1 cellular context compared by ENCODE assay signal in the genomic region with DNA sequence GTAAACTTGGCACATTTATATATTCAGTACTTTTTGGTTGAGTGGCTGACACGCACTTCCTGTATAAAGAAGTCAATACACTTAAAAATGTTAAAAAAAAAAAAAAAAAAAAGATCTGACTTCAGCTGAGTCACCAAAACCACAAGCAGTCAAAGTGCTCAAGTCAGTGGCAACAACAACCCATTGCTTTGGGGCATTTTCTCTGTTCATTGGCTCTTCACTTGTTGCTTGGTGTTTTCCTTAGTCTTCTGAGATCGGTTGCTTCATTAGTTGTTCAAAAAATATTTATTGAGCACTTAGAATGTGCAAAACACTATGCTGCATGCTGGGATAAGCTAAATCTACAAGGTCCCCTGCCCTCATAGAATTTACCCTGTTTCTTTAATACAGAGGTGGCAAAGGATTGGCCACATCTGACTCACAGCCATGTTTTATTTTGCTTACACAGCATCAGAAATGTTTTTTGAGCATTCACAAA.
TF ChIP-seq lines count a peak whose summit lies in the region.

No MANE protein-coding gene starts in this region.

TF ChIP-seq in K562, 482 proteins besides CTCF, POLR2A, EP300 and RAD21 (continued from another document and continues in another):
- TF ChIP-seq CHD7 (IDR thresholded peaks at IDR 0.05; ENCODE audit: low read depth, low read length): no peak
- TF ChIP-seq RREB1 (CRISPR knock-in tag; IDR thresholded peaks at IDR 0.05): no peak
- no peak for TF ChIP-seq ZNF764 (CRISPR knock-in tag; IDR thresholded peaks at IDR 0.05; ENCODE audit: low read depth)
- TF ChIP-seq ZFPM2 (CRISPR knock-in tag; IDR thresholded peaks at IDR 0.05): no peak
- TF ChIP-seq ZNF3 (CRISPR knock-in tag; IDR thresholded peaks at IDR 0.05): no peak
- TF ChIP-seq ZSCAN29 (IDR thresholded peaks at IDR 0.05): no peak
- TF ChIP-seq ZNF696 (CRISPR knock-in tag; conservative IDR thresholded peaks at IDR 0.05): no peak
- no peak for TF ChIP-seq TBP (optimal IDR thresholded peaks at IDR 0.05; ENCODE audit: low read depth, low read length)
- TF ChIP-seq, protein P1, sequence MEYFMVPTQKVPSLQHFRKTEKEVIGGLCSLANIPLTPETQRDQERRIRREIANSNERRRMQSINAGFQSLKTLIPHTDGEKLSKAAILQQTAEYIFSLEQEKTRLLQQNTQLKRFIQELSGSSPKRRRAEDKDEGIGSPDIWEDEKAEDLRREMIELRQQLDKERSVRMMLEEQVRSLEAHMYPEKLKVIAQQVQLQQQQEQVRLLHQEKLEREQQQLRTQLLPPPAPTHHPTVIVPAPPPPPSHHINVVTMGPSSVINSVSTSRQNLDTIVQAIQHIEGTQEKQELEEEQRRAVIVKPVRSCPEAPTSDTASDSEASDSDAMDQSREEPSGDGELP (CRISPR knock-in tag; IDR thresholded peaks at IDR 0.05; ENCODE audit: borderline replicate concordance): no peak
- TF ChIP-seq SUPT5H (IDR thresholded peaks at IDR 0.05): no peak
- no peak for TF ChIP-seq MEF2D (tag; conservative IDR thresholded peaks at IDR 0.05; ENCODE audit: low read depth)
- TF ChIP-seq ZBTB34 (CRISPR knock-in tag; IDR thresholded peaks at IDR 0.05): no peak
- no peak for TF ChIP-seq PRMT5 (CRISPR knock-in tag; IDR thresholded peaks at IDR 0.05)
- no peak for TF ChIP-seq ZNF408 (CRISPR knock-in tag; IDR thresholded peaks at IDR 0.05; ENCODE audit: low read depth)
- no peak for TF ChIP-seq BHLHE40 (IDR thresholded peaks at IDR 0.05; ENCODE audit: low read length)
- TF ChIP-seq EP400 (IDR thresholded peaks at IDR 0.05): no peak
- no peak for TF ChIP-seq ZNF239 (CRISPR knock-in tag; IDR thresholded peaks at IDR 0.05)
- no peak for TF ChIP-seq TRIM28 (IDR thresholded peaks at IDR 0.05)
- TF ChIP-seq TFE3 (CRISPR knock-in tag; IDR thresholded peaks at IDR 0.05): no peak
- TF ChIP-seq IRF2 (CRISPR knock-in tag; IDR thresholded peaks at IDR 0.05): no peak
- TF ChIP-seq NCOR1 (IDR thresholded peaks at IDR 0.05): no peak
- no peak for TF ChIP-seq ILF3 (IDR thresholded peaks at IDR 0.05; ENCODE audit: borderline replicate concordance)
- TF ChIP-seq ELF2 (CRISPR knock-in tag; IDR thresholded peaks at IDR 0.05): no peak
- peak; percentile 58; the same call in 1 of the 2 replicates for TF ChIP-seq CHAMP1 (IDR thresholded peaks at IDR 0.05)
- TF ChIP-seq ZNF398 (CRISPR knock-in tag; IDR thresholded peaks at IDR 0.05): no peak
